In the genomic region with DNA sequence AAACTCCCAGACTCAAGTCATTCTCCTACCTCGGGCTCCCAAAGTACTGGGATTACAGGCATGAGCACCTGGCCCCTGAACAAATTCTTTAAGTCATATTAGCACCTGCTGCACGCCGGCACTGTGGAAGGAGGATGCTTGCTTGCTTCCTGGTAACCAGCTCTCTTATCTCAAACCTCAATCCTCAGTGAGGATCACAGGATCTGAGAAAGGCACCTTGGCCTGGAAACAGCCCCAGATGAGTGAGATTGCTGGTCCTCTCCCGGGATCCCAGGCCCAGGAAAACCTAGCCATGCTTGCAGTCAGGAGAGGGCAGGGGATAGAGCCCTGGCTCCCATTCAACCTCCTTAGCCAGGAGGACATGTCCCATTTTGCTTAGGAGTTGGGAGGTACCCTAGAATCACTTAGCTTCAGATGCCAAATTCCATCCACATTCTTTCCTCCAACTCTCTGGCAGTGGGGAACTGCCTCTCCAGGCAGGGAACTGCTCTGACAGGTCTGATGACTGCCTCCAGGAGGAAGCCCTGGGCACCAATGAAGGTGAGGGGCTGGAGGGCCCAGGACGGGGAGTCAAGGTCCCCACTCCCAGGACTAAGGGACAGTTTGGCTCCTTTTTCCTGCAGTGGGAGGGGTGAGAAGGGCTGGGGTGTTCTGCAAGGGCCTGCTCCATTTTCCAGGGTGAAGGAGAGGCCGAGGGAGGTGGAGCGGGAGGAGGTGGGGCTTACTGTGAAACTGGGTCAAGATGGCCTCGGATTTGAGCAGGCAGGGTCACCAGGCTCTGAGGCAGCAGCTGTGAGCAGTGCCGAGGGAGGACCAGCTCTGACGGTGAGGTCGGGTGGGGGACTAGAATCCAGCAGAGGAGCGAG, we compare ENCODE assay signal across 12 cellular contexts. TPM values are rescaled to one million over a fixed set of nuclear protein-coding genes. Genes with fewer than 3 reads are reported as not detected.
DNase-seq lines count a peak whose midpoint lies in the region; ATAC-seq, FAIRE-seq and TF ChIP-seq lines count a peak whose summit lies in the region.
"Had no signal": no experiment of that assay in that cellular context is flagged by ENCODE, and none has a peak within 500 bp of the region (broad histone marks: within the 10 kb centered on the region; RNA-seq: fewer than 3 reads in every experiment).

No MANE protein-coding gene starts in this region.

- TF ChIP-seq EP300 in Ishikawa (IDR thresholded peaks at IDR 0.05; ENCODE audit: borderline replicate concordance) (peak; percentile 61; the same call in 1 of the 2 replicates), stomach (IDR thresholded peaks at IDR 0.05) (no peak)

- H3K27ac ChIP-seq in duodenal mucosa (ENCODE audit: low read depth, low read length) (peak overlapping the region; percentile 53), lung (ENCODE audit: low read depth in 1 of 2, low read length in 1 of 2) (peak overlapping the region in 1 of 2 donors; percentile 92), stomach (peak overlapping the region; percentile 63 to 83 (median 76))

- TF ChIP-seq RAD21 in Ishikawa (IDR thresholded peaks at IDR 0.05; ENCODE audit: low read depth), result no peak; the same call in 1 of the 2 replicates

- no peaks in the 10 kb centered on the region for H3K27me3 ChIP-seq in duodenal mucosa (ENCODE audit: control insufficient read depth in 1 of 2, insufficient read depth in 2 of 2, low read length in 2 of 2)
- no peaks in the 10 kb centered on the region for H3K27me3 ChIP-seq in lung (ENCODE audit: control insufficient read depth, insufficient read depth)
- no peaks in the 10 kb centered on the region for H3K27me3 ChIP-seq in stomach

- peak; percentile 74 for DNase-seq in lung (ENCODE audit: low spot score)
- DNase-seq in stomach, result peak; percentile 46
- DNase-seq in HTR-8/SVneo (ENCODE audit: insufficient read length, low spot score), result no peak
- DNase-seq: activated CD8-positive, alpha-beta T cell treated with anti-CD3 and anti-CD28 coated beads, Interleukin-2, amount 10 ng/mL, durations not matched to agents 7 days and 5 days had no signal

- H3K36me3 ChIP-seq in duodenal mucosa (ENCODE audit: control insufficient read depth in 1 of 2, insufficient read depth in 2 of 2, low read length in 2 of 2) (peaks cover 4 to 32% of the 10 kb centered on the region in 2 donors), lung (ENCODE audit: control insufficient read depth in 2 of 2, insufficient read depth in 2 of 2, low read length in 2 of 2) (peaks cover 14 to 30% of the 10 kb centered on the region in 2 donors), stomach (peaks cover 26 to 54% (median 48%) of the 10 kb centered on the region in 4 donors)

- no peak for FAIRE-seq in HTR-8/SVneo (lab: Jason Lieb, UNC)

- no peak for TF ChIP-seq POLR2A in stomach (IDR thresholded peaks at IDR 0.05)

- intact Hi-C loops in stomach (cut with DNase I; ENCODE audit: low total_unique reads), result loop anchor here (5.0 kb wide), 1 partner anchor 120 kb away; the partner anchor contains the start of gene ELF3

- WGBS in lung, 2 donors, result 59 to 75% methylated on average over 12 of the region's 12 CpGs
- 32 to 46% (median 39%) methylated on average over 11 to 12 of the region's 12 CpGs for WGBS in stomach, 5 donors

- H3K9ac ChIP-seq in duodenal mucosa (ENCODE audit: low read depth in 1 of 2, low read length in 2 of 2), result no peak overlapping the region

- no peaks in the 10 kb centered on the region for H3K9me3 ChIP-seq in duodenal mucosa (ENCODE audit: control insufficient read depth in 1 of 2, low read length in 2 of 2)
- H3K9me3 ChIP-seq in lung (ENCODE audit: control insufficient read depth in 2 of 2, insufficient read depth in 1 of 2, low read length in 1 of 2), result no peaks in the 10 kb centered on the region
- no peaks in the 10 kb centered on the region for H3K9me3 ChIP-seq in stomach

- TF ChIP-seq CTCF in lung (IDR thresholded peaks at IDR 0.05; ENCODE audit: control extremely low read depth, extremely low read depth) (no peak), stomach (IDR thresholded peaks at IDR 0.05) (no peak)

- H3K4me3 ChIP-seq in duodenal mucosa (ENCODE audit: low read depth in 1 of 2, low read length in 2 of 2) (no peak overlapping the region), lung (no peak overlapping the region), stomach (no peak overlapping the region)

- ATAC-seq in lung (ENCODE audit: insufficient read depth, low FRiP score), result peak; percentile 50
- ATAC-seq in HG02610 (IDR thresholded peaks at IDR 0.05; ENCODE audit: unreplicated experiment), result no peak
- no peak for ATAC-seq in HG03135 (IDR thresholded peaks at IDR 0.05; ENCODE audit: unreplicated experiment)
- no peak for ATAC-seq in HG02884 (IDR thresholded peaks at IDR 0.05; ENCODE audit: unreplicated experiment)
- ATAC-seq: activated CD8-positive, alpha-beta T cell treated with anti-CD3 and anti-CD28 coated beads, Interleukin-2, amount 10 ng/mL, durations not matched to agents 7 days and 5 days had no signal

- H3K4me1 ChIP-seq in duodenal mucosa (ENCODE audit: control insufficient read depth in 1 of 2, insufficient read depth in 2 of 2, low read length in 2 of 2), result peaks cover 0 to 11% of the 10 kb centered on the region in 2 donors
- peaks cover 0 to 14% of the 10 kb centered on the region in 2 donors for H3K4me1 ChIP-seq in lung (ENCODE audit: control insufficient read depth in 2 of 2, insufficient read depth in 2 of 2, low read length in 2 of 2)
- H3K4me1 ChIP-seq in stomach, result peaks cover 19 to 55% (median 33%) of the 10 kb centered on the region in 4 donors

TF ChIP-seq in Ishikawa, 13 proteins besides CTCF, POLR2A, EP300 and RAD21:
- TF ChIP-seq NFIC (IDR thresholded peaks at IDR 0.05), result peak; percentile 70
- no peak for TF ChIP-seq CEBPB (IDR thresholded peaks at IDR 0.05)
- TF ChIP-seq, protein P1, sequence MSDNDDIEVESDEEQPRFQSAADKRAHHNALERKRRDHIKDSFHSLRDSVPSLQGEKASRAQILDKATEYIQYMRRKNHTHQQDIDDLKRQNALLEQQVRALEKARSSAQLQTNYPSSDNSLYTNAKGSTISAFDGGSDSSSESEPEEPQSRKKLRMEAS (IDR thresholded peaks at IDR 0.05), result 0 out of 2 replicates have a peak, but pooled peaks have one; percentile 30
- TF ChIP-seq TCF12 (IDR thresholded peaks at IDR 0.05; ENCODE audit: low read depth), result peak; percentile 65
- TF ChIP-seq FOXM1 (IDR thresholded peaks at IDR 0.05; ENCODE audit: borderline replicate concordance, low read depth), result no peak
- TF ChIP-seq ZBTB7A (IDR thresholded peaks at IDR 0.05; ENCODE audit: low read depth), result 0 out of 2 replicates have a peak, but pooled peaks have one; percentile 62
- TF ChIP-seq YY1 (IDR thresholded peaks at IDR 0.05; ENCODE audit: low read depth), result peak; percentile 56
- TF ChIP-seq TEAD4 (IDR thresholded peaks at IDR 0.05), result peak; percentile 92

RNA-seq across cellular contexts. Expression of gene GPR37L1, which starts 9.5 kb away (rescaled TPM):
- under 1 TPM in 1 of 2 donors, not detected in 1; 0.09 TPM for total RNA-seq in lung
- under 1 TPM; 0.04 to 0.05 TPM for polyA plus RNA-seq in lung
- total RNA-seq in stomach, result 1 to 10 TPM in 1 of 5 donors, under 1 TPM in 3, not detected in 1; under 0.01 to 2.0 (median 0.45) TPM
- under 1 TPM in 1 of 3 donors, not detected in 2; 0.18 TPM for polyA plus RNA-seq in stomach
- total RNA-seq: activated CD8-positive, alpha-beta T cell treated with anti-CD3 and anti-CD28 coated beads, Interleukin-2, amount 10 ng/mL, durations not matched to agents 7 days and 5 days; dermis microvascular lymphatic vessel endothelial cell; RPMI7951 had no signal

RNA-seq across cellular contexts. Expression of gene ARL8A, which starts 12.3 kb away (rescaled TPM):
- total RNA-seq in lung (10 to 100 TPM; 27.8 to 82.0 TPM), stomach (10 to 100 TPM in 4 of 5 donors, 1 to 10 TPM in 1; 7.8 to 34.5 (median 29.4) TPM)
- polyA plus RNA-seq in lung (10 to 100 TPM; 43.6 to 54.0 TPM), stomach (10 to 100 TPM; 18.3 to 20.4 (median 19.1) TPM)

RNA-seq across cellular contexts. Expression of gene PTPN7, which starts 28.2 kb away (rescaled TPM):
- total RNA-seq in lung, result 1 to 10 TPM; 4.5 to 6.9 TPM
- 10 to 100 TPM in 1 of 2 donors, 1 to 10 TPM in 1; 2.9 to 14.0 TPM for polyA plus RNA-seq in lung
- 10 to 100 TPM in 1 of 5 donors, 1 to 10 TPM in 3, not detected in 1; 2.0 to 16.3 (median 4.6) TPM for total RNA-seq in stomach
- polyA plus RNA-seq in stomach, result 1 to 10 TPM; 1.8 to 4.4 (median 2.1) TPM
- total RNA-seq: lung microvascular endothelial cell, RPMI7951 had no signal
